ENCODE assay signal across 9 cellular contexts in the genomic region with DNA sequence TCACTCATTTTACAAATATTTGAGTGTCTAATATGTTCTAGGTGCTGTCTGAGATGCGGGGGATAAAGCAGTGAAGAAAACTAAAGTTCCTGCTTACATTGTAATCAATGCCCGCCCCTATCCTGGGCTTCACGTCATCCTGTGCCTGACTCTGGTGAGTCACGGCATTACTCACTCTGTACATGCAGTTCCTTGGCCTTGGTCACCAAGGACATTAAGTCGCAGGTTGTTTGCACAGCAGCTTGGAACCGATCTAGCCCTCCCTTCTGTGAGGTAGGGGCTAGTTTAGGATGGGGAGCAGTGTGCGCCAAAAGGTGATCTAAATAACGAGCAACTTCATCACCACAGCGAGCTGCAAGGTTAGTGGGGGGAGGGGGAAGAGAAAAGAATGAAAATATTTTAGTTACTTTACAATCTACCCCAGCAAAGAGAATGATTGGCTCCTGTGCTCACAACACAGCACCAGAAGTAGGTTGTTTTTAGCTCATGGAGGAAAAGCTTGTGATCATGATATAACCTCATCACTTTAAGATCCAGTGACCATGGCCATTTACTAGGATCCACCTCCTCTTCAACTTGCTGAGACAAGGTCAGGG. TPM values are rescaled to one million over a fixed set of nuclear protein-coding genes. Genes with fewer than 3 reads are reported as not detected.
DNase-seq lines count a peak whose midpoint lies in the region; ATAC-seq lines count a peak whose summit lies in the region.
"Had no signal": no experiment of that assay in that cellular context is flagged by ENCODE, and none has a peak within 500 bp of the region (broad histone marks: within the 10 kb centered on the region; RNA-seq: fewer than 3 reads in every experiment).

No MANE protein-coding gene starts in this region.

- CTCF ChIA-PET in activated naive CD4-positive, alpha-beta T cell treated with anti-CD3 and anti-CD28 coated beads for 36 hours (lab: Charles Lee): no interaction called here

- peak overlapping the region; percentile 90 for H3K27ac Mint-ChIP-seq in activated naive CD4-positive, alpha-beta T cell treated with anti-CD3 and anti-CD28 coated beads for 36 hours

- no peak for ATAC-seq in GM21825 (IDR thresholded peaks at IDR 0.05; ENCODE audit: unreplicated experiment)
- ATAC-seq in HG03135 (IDR thresholded peaks at IDR 0.05; ENCODE audit: unreplicated experiment): no peak

- peaks cover 21% of the 10 kb centered on the region for H3K4me1 Mint-ChIP-seq in activated naive CD4-positive, alpha-beta T cell treated with anti-CD3 and anti-CD28 coated beads for 36 hours (ENCODE audit: low read depth)

- H3K27me3 Mint-ChIP-seq in activated naive CD4-positive, alpha-beta T cell treated with anti-CD3 and anti-CD28 coated beads for 36 hours (ENCODE audit: low read depth): peaks cover 12% of the 10 kb centered on the region

- H3K4me3 Mint-ChIP-seq in activated naive CD4-positive, alpha-beta T cell treated with anti-CD3 and anti-CD28 coated beads for 36 hours: no peak overlapping the region

- H3K9me3 Mint-ChIP-seq in activated naive CD4-positive, alpha-beta T cell treated with anti-CD3 and anti-CD28 coated beads for 36 hours: peaks cover 2% of the 10 kb centered on the region

- DNase-seq in activated effector memory CD4-positive, alpha-beta T cell treated with anti-CD3 and anti-CD28 coated beads, Interleukin-2, amount 50 U/mL, for 16 hours: peak; percentile 72
- no peak for DNase-seq in activated effector memory CD4-positive, alpha-beta T cell treated with Interleukin-2 at 50 U/mL for 16 hours
- DNase-seq in activated naive CD4-positive, alpha-beta T cell treated with anti-CD3 and anti-CD28 coated beads for 36 hours: peak; percentile 64
- DNase-seq in islet precursor cell (peak; percentile 58), stromal cell of bone marrow (ENCODE audit: low read depth) (peak; percentile 75), NCI-H2196 (lab: John Stamatoyannopoulos, UW; ENCODE audit: unreplicated experiment) (no peak)
- DNase-seq: DND-41 had no signal

- intact Hi-C loops in activated naive CD4-positive, alpha-beta T cell treated with anti-CD3 and anti-CD28 coated beads for 36 hours (cut with micrococcal nuclease): loop anchor here (1.0 to 10.0 kb wide), 11 partner anchors 16 to 1672 kb away; a partner anchor contains a TSS

- H3K36me3 Mint-ChIP-seq in activated naive CD4-positive, alpha-beta T cell treated with anti-CD3 and anti-CD28 coated beads for 36 hours (ENCODE audit: low read depth): peaks cover 9% of the 10 kb centered on the region

RNA-seq across cellular contexts. Expression of a gene that starts 48.0 kb away (rescaled TPM):
- total RNA-seq in activated naive CD4-positive, alpha-beta T cell treated with anti-CD3 and anti-CD28 coated beads for 36 hours: 10 to 100 TPM; 14.8 to 16.8 TPM

Comparison
In these comparisons a context has a peak if more than half of its experiments do, and no peak if none do; other contexts are left out.
1. DNase-seq: peak in activated effector memory CD4-positive, alpha-beta T cell treated with anti-CD3 and anti-CD28 coated beads, Interleukin-2, amount 50 U/mL, for 16 hours (single experiment), activated naive CD4-positive, alpha-beta T cell treated with anti-CD3 and anti-CD28 coated beads for 36 hours (single experiment), islet precursor cell (single experiment) and stromal cell of bone marrow (single experiment); none in activated effector memory CD4-positive, alpha-beta T cell treated with Interleukin-2 at 50 U/mL for 16 hours (single experiment) and NCI-H2196 (single experiment).